19 cellular contexts compared by ENCODE assay signal in genomic region chr10:11381511-11381910, GRCh38.
DNase-seq lines count a peak whose midpoint lies in the region; ATAC-seq and TF ChIP-seq lines count a peak whose summit lies in the region.
"Had no signal": no experiment of that assay in that cellular context is flagged by ENCODE, and none has a peak within 500 bp of the region (broad histone marks: within the 10 kb centered on the region; RNA-seq: fewer than 3 reads in every experiment).

No MANE protein-coding gene starts in this region.

- H4K8ac ChIP-seq in neuronal stem cell (ENCODE audit: low read depth, low read length) = no peak overlapping the region

- peaks cover 4 to 5% of the 10 kb centered on the region in 2 donors for H3K4me1 ChIP-seq in neuronal stem cell (ENCODE audit: control insufficient read depth in 2 of 2, insufficient read depth in 1 of 2, low read depth in 1 of 2, low read length in 2 of 2)
- H3K4me1 ChIP-seq: A549, Caco-2 had no signal

- ATAC-seq in WTC11 = no peak
- ATAC-seq: A549; CD8-positive, alpha-beta T cell had no signal

- no peak overlapping the region for H3K4me3 Mint-ChIP-seq in activated CD4-positive, alpha-beta T cell treated with anti-CD3 and anti-CD28 coated beads, Interleukin-2, amount 10 ng/mL, durations not matched to agents 24 days and 14 days
- no peak overlapping the region for H3K4me3 Mint-ChIP-seq in WTC11
- H3K4me3 Mint-ChIP-seq: B cell; CD4-positive, alpha-beta T cell; CD8-positive, alpha-beta T cell had no signal

- H3K27me3 Mint-ChIP-seq in activated CD4-positive, alpha-beta T cell treated with anti-CD3 and anti-CD28 coated beads, Interleukin-2, amount 10 ng/mL, durations not matched to agents 24 days and 14 days = peaks cover 5% of the 10 kb centered on the region
- no peaks in the 10 kb centered on the region; the same call in 1 of the 2 replicates for H3K27me3 Mint-ChIP-seq in WTC11 (ENCODE audit: low read depth)
- H3K27me3 Mint-ChIP-seq: CD4-positive, alpha-beta T cell had no signal

- H3K36me3 Mint-ChIP-seq in activated CD4-positive, alpha-beta T cell treated with anti-CD3 and anti-CD28 coated beads, Interleukin-2, amount 10 ng/mL, durations not matched to agents 24 days and 14 days (ENCODE audit: low read depth) = no peaks in the 10 kb centered on the region
- no peaks in the 10 kb centered on the region for H3K36me3 Mint-ChIP-seq in WTC11
- H3K36me3 Mint-ChIP-seq: CD8-positive, alpha-beta T cell had no signal

- no peak for TF ChIP-seq CTCF in WTC11 (IDR thresholded peaks at IDR 0.05)

- H3K4me2 ChIP-seq in neuronal stem cell (ENCODE audit: insufficient read depth, low read length, poor library complexity, severe bottlenecking) = no peak overlapping the region
- H3K4me2 ChIP-seq: A549; BLaER1 treated with 17β-estradiol and CSF1 and Interleukin-3, amounts not matched to agents 10 nM and 100 nM had no signal

- H2BK120ac ChIP-seq in neuronal stem cell (ENCODE audit: low read depth, low read length) = no peak overlapping the region

- intact Hi-C loops in activated CD4-positive, alpha-beta T cell treated with anti-CD3 and anti-CD28 coated beads, Interleukin-2, amount 10 ng/mL, durations not matched to agents 24 days and 14 days (cut with micrococcal nuclease) = no loop called here
- intact Hi-C loops in posterior vena cava (cut with DNase I) = no loop called here

- no peaks in the 10 kb centered on the region for H3K9me3 Mint-ChIP-seq in activated CD4-positive, alpha-beta T cell treated with anti-CD3 and anti-CD28 coated beads, Interleukin-2, amount 10 ng/mL, durations not matched to agents 24 days and 14 days
- peaks cover 6% of the 10 kb centered on the region; the same call in 1 of the 2 replicates for H3K9me3 Mint-ChIP-seq in WTC11
- H3K9me3 Mint-ChIP-seq: CD4-positive, alpha-beta T cell; CD8-positive, alpha-beta T cell had no signal

- peak overlapping the region; percentile 31 for H3K27ac Mint-ChIP-seq in activated CD4-positive, alpha-beta T cell treated with anti-CD3 and anti-CD28 coated beads, Interleukin-2, amount 10 ng/mL, durations not matched to agents 24 days and 14 days
- no peak overlapping the region for H3K27ac Mint-ChIP-seq in WTC11
- H3K27ac Mint-ChIP-seq: B cell; CD4-positive, alpha-beta T cell; CD8-positive, alpha-beta T cell had no signal

- H3K4me3 ChIP-seq in neuronal stem cell (ENCODE audit: low read length in 2 of 2) (no peak overlapping the region), H7 (ENCODE audit: insufficient read depth, low read depth, low read length) (no peak overlapping the region)
- H3K4me3 ChIP-seq: A549; BLaER1 treated with 17β-estradiol and CSF1 and Interleukin-3, amounts not matched to agents 10 nM and 100 nM had no signal

- no peak overlapping the region for H2AFZ ChIP-seq in neuronal stem cell (ENCODE audit: low read length)

- H3K27ac ChIP-seq in neuronal stem cell (replicated peaks; ENCODE audit: low read length) = no peak overlapping the region
- H3K27ac ChIP-seq: 22Rv1; A549; BLaER1 treated with 17β-estradiol and CSF1 and Interleukin-3, amounts not matched to agents 10 nM and 100 nM; C4-2B had no signal

- H3K14ac ChIP-seq in neuronal stem cell (ENCODE audit: low read length) = peak overlapping the region; percentile 75

- H3K79me1 ChIP-seq in neuronal stem cell (ENCODE audit: low read depth, low read length) = no peaks in the 10 kb centered on the region

- no peak for DNase-seq in activated CD4-positive, alpha-beta T cell treated with anti-CD3 and anti-CD28 coated beads, Interleukin-2, amount 10 ng/mL, durations not matched to agents 24 days and 14 days
- DNase-seq in activated CD4-positive, alpha-beta T cell treated with anti-CD3 and anti-CD28 coated beads for 48 hours = no peak
- DNase-seq in neuronal stem cell (ENCODE audit: low spot score) (no peak), posterior vena cava (ENCODE audit: low spot score) (peak; percentile 68), WTC11 (ENCODE audit: low spot score) (no peak), H7 (no peak), amygdala (lab: John Stamatoyannopoulos, UW) (no peak)
- DNase-seq: AML-193; Caco-2; Calu3; CD4-positive, alpha-beta T cell; CD8-positive, alpha-beta T cell; DMS79 treated with DMSO at 0.1 percent for 48 hours; GF-D8 had no signal

- no peak overlapping the region for H3K9ac ChIP-seq in neuronal stem cell (ENCODE audit: low read depth, low read length, poor library complexity)
- H3K9ac ChIP-seq: BLaER1 treated with 17β-estradiol and CSF1 and Interleukin-3, amounts not matched to agents 10 nM and 100 nM had no signal

- no peak overlapping the region for H2BK12ac ChIP-seq in neuronal stem cell (ENCODE audit: low read length)

- no CpG with 5 or more reads among the region's 5 CpGs for WGBS in neuronal stem cell (ENCODE audit: extremely low coverage in 2 of 2, insufficient read length in 2 of 2, insufficient replicate concordance in 1 of 2), 2 donors

- POLR2A ChIA-PET in WTC11 (lab: Charles Lee) = no interaction called here

- peaks cover 0 to 3% (median 0%) of the 10 kb centered on the region in 3 experiments for H3K27me3 ChIP-seq in neuronal stem cell (ENCODE audit: control insufficient read depth in 3 of 3, insufficient read depth in 3 of 3, low read depth in 1 of 3, low read length in 3 of 3)
- no peaks in the 10 kb centered on the region for H3K27me3 ChIP-seq in H7 (ENCODE audit: control insufficient read depth, insufficient read depth, low read length)
- H3K27me3 ChIP-seq: BLaER1 treated with 17β-estradiol and CSF1 and Interleukin-3, amounts not matched to agents 10 nM and 100 nM had no signal

- no peak overlapping the region for H4K91ac ChIP-seq in neuronal stem cell (ENCODE audit: low read depth, low read length, poor library complexity)

- no peak overlapping the region for H3K4ac ChIP-seq in neuronal stem cell (ENCODE audit: low read length)

- no peak overlapping the region for H2BK5ac ChIP-seq in neuronal stem cell (ENCODE audit: low read length)

- CTCF ChIA-PET in WTC11 (lab: Charles Lee) = no interaction called here

- H2BK15ac ChIP-seq in neuronal stem cell (ENCODE audit: low read length) = no peak overlapping the region

- peaks cover 0 to 1% of the 10 kb centered on the region in 2 donors for H3K9me3 ChIP-seq in neuronal stem cell (replicated peaks in 1 of 2; ENCODE audit: control insufficient read depth in 2 of 2, insufficient read depth in 1 of 2, low read depth in 1 of 2, low read length in 2 of 2)
- H3K9me3 ChIP-seq: A549; BLaER1 treated with 17β-estradiol and CSF1 and Interleukin-3, amounts not matched to agents 10 nM and 100 nM; Caco-2 had no signal

- no peak overlapping the region for H3K18ac ChIP-seq in neuronal stem cell (ENCODE audit: low read length)

- H3K36me3 ChIP-seq in neuronal stem cell (replicated peaks in 1 of 2; ENCODE audit: control insufficient read depth in 2 of 2, insufficient read depth in 2 of 2, low read length in 2 of 2) (no peaks in the 10 kb centered on the region), H7 (replicated peaks; ENCODE audit: control insufficient read depth, insufficient read depth, low read length) (no peaks in the 10 kb centered on the region)
- H3K36me3 ChIP-seq: BLaER1 treated with 17β-estradiol and CSF1 and Interleukin-3, amounts not matched to agents 10 nM and 100 nM had no signal

- H2AK5ac ChIP-seq in neuronal stem cell (ENCODE audit: low read depth, low read length) = no peak overlapping the region

- no peaks in the 10 kb centered on the region for H3K4me1 Mint-ChIP-seq in activated CD4-positive, alpha-beta T cell treated with anti-CD3 and anti-CD28 coated beads, Interleukin-2, amount 10 ng/mL, durations not matched to agents 24 days and 14 days
- H3K4me1 Mint-ChIP-seq in WTC11 = peaks cover 8% of the 10 kb centered on the region

- H3K23ac ChIP-seq in neuronal stem cell (ENCODE audit: low read depth, low read length, poor library complexity) = peak overlapping the region; percentile 27

TF ChIP-seq in WTC11, 78 proteins besides CTCF, POLR2A, EP300 and RAD21:
- no peak for TF ChIP-seq NFATC4 (CRISPR knock-in tag; IDR thresholded peaks at IDR 0.05)
